ENCODE assay signal across 9 cellular contexts in genomic region chr3:40109641-40110490, GRCh38.
A peak's percentile ranks its signal among the peaks of the same experiment; 100 is the strongest.
DNase-seq lines count a peak whose midpoint lies in the region; ATAC-seq and TF ChIP-seq lines count a peak whose summit lies in the region.
"Had no signal": no experiment of that assay in that cellular context is flagged by ENCODE, and none has a peak within 500 bp of the region (broad histone marks: within the 10 kb centered on the region; RNA-seq: fewer than 3 reads in every experiment).

No MANE protein-coding gene starts in this region.

- H3K79me2 ChIP-seq in SK-N-SH (ENCODE audit: insufficient read depth): no peaks in the 10 kb centered on the region

- H3K4me1 Mint-ChIP-seq in T-cell: no peaks in the 10 kb centered on the region
- no peaks in the 10 kb centered on the region for H3K4me1 Mint-ChIP-seq in activated naive CD4-positive, alpha-beta T cell treated with anti-CD3 and anti-CD28 coated beads for 36 hours (ENCODE audit: low read depth)

- no peak overlapping the region for H3K9ac ChIP-seq in SK-N-SH

- no peaks in the 10 kb centered on the region for H3K36me3 ChIP-seq in SK-N-SH (replicated peaks in 1 of 2; ENCODE audit: control insufficient read depth in 1 of 2, insufficient read depth in 2 of 2, low read length in 1 of 2)

- POLR2A ChIA-PET in SK-N-SH (lab: Yijun Ruan, JAX): no interaction called here
- POLR2A ChIA-PET in T-cell (lab: Charles Lee): no interaction called here

- no peaks in the 10 kb centered on the region for H3K36me3 Mint-ChIP-seq in activated naive CD4-positive, alpha-beta T cell treated with anti-CD3 and anti-CD28 coated beads, Interleukin-2, amount 50 U/mL, for 72 hours
- no peaks in the 10 kb centered on the region for H3K36me3 Mint-ChIP-seq in T-cell
- H3K36me3 Mint-ChIP-seq in activated naive CD4-positive, alpha-beta T cell treated with anti-CD3 and anti-CD28 coated beads for 36 hours (ENCODE audit: low read depth): no peaks in the 10 kb centered on the region

- no peak for ATAC-seq in activated naive CD4-positive, alpha-beta T cell treated with anti-CD3 and anti-CD28 coated beads, Interleukin-2, amount 50 U/mL, for 72 hours
- ATAC-seq in T-cell (replicated peaks in 1 of 4): no peak

- peak; percentile 51 for TF ChIP-seq CTCF in SK-N-SH (IDR thresholded peaks at IDR 0.05)
- TF ChIP-seq CTCF in foreskin fibroblast (IDR thresholded peaks at IDR 0.05; ENCODE audit: low read depth, low read length): peak; percentile 47

- no peak for TF ChIP-seq EP300 in SK-N-SH (IDR thresholded peaks at IDR 0.05; ENCODE audit: borderline replicate concordance in 1 of 2, low read depth in 1 of 2, low read length in 1 of 2)

- CTCF ChIA-PET in SK-N-SH (lab: Yijun Ruan, JAX) (interaction anchor here (0.7 to 1.6 kb wide), 3 partner anchors 70 to 385 kb away, joined by 3 to 6 read pairs (median 3); no protein-coding TSS in a partner anchor), T-cell (lab: Charles Lee) (no interaction called here)
- CTCF ChIA-PET in activated naive CD4-positive, alpha-beta T cell treated with anti-CD3 and anti-CD28 coated beads for 36 hours (lab: Charles Lee): no interaction called here

- H3K4me1 ChIP-seq in SK-N-SH (ENCODE audit: control insufficient read depth in 1 of 2, insufficient read depth in 2 of 2, low read depth in 1 of 2, low read length in 1 of 2): no peaks in the 10 kb centered on the region; a peak in 1 of 4 replicates

- H3K9me3 ChIP-seq in SK-N-SH: no peaks in the 10 kb centered on the region

- no peak overlapping the region for H3K4me2 ChIP-seq in SK-N-SH

- TF ChIP-seq RAD21 in SK-N-SH (IDR thresholded peaks at IDR 0.05; ENCODE audit: low read length): peak; percentile 82

- no peak overlapping the region for H3K4me3 Mint-ChIP-seq in T-cell
- H3K4me3 Mint-ChIP-seq in activated naive CD4-positive, alpha-beta T cell treated with anti-CD3 and anti-CD28 coated beads for 36 hours: no peak overlapping the region

- H4K20me1 ChIP-seq in SK-N-SH (ENCODE audit: insufficient read depth): no peaks in the 10 kb centered on the region

- H3K27me3 Mint-ChIP-seq in T-cell: peaks cover 2 to 9% of the 10 kb centered on the region in 2 donors
- no peaks in the 10 kb centered on the region for H3K27me3 Mint-ChIP-seq in activated naive CD4-positive, alpha-beta T cell treated with anti-CD3 and anti-CD28 coated beads for 36 hours (ENCODE audit: low read depth)

- intact Hi-C loops in activated naive CD4-positive, alpha-beta T cell treated with anti-CD3 and anti-CD28 coated beads for 36 hours (cut with micrococcal nuclease): no loop called here

- H3K4me3 ChIP-seq in SK-N-SH (ENCODE audit: low read depth in 2 of 2, low read length in 1 of 2): no peak overlapping the region
- no peak overlapping the region for H3K4me3 ChIP-seq in foreskin fibroblast (ENCODE audit: low read depth in 1 of 2, low read length in 2 of 2)

- H3K27ac Mint-ChIP-seq in activated naive CD4-positive, alpha-beta T cell treated with anti-CD3 and anti-CD28 coated beads, Interleukin-2, amount 50 U/mL, for 72 hours: no peak overlapping the region
- H3K27ac Mint-ChIP-seq in T-cell: no peak overlapping the region
- H3K27ac Mint-ChIP-seq in activated naive CD4-positive, alpha-beta T cell treated with anti-CD3 and anti-CD28 coated beads for 36 hours: no peak overlapping the region

- H3K9me3 Mint-ChIP-seq in activated naive CD4-positive, alpha-beta T cell treated with anti-CD3 and anti-CD28 coated beads, Interleukin-2, amount 50 U/mL, for 72 hours: no peaks in the 10 kb centered on the region
- H3K9me3 Mint-ChIP-seq in T-cell: no peaks in the 10 kb centered on the region
- H3K9me3 Mint-ChIP-seq in activated naive CD4-positive, alpha-beta T cell treated with anti-CD3 and anti-CD28 coated beads for 36 hours: no peaks in the 10 kb centered on the region

- no peaks in the 10 kb centered on the region for H3F3A ChIP-seq in SK-N-SH (replicated peaks; ENCODE audit: insufficient read depth)

- no peaks in the 10 kb centered on the region for H3K27me3 ChIP-seq in SK-N-SH (ENCODE audit: insufficient read depth)

- no peak overlapping the region for H2AFZ ChIP-seq in SK-N-SH (ENCODE audit: low read depth)

- H3K9me2 ChIP-seq in SK-N-SH: no peaks in the 10 kb centered on the region

- H3K27ac ChIP-seq in SK-N-SH (ENCODE audit: low read depth in 2 of 2, low read length in 1 of 2): no peak overlapping the region

- DNase-seq in NCI-H345 (lab: John Stamatoyannopoulos, UW) (peak; percentile 7), NCI-H345 treated with DMSO at 0.1 percent for 48 hours (lab: John Stamatoyannopoulos, UW; ENCODE audit: unreplicated experiment) (no peak), SK-N-SH (peak; percentile 27), foreskin fibroblast (peak; percentile 14 to 55), renal cortical epithelial cell (ENCODE audit: low read depth) (peak; percentile 14), T-cell (no peak)
- no peak for DNase-seq in activated naive CD4-positive, alpha-beta T cell treated with anti-CD3 and anti-CD28 coated beads, Interleukin-2, amount 50 U/mL, for 72 hours (ENCODE audit: low spot score in 2 of 2)
- no peak for DNase-seq in activated naive CD4-positive, alpha-beta T cell treated with anti-CD3 and anti-CD28 coated beads for 36 hours
- DNase-seq: NCI-H1092 had no signal

TF ChIP-seq in SK-N-SH, 30 proteins besides CTCF, POLR2A, EP300 and RAD21:
- TF ChIP-seq SMC3 (IDR thresholded peaks at IDR 0.05; ENCODE audit: low read depth, low read length) (peak; percentile 59), GABPA (IDR thresholded peaks at IDR 0.05; ENCODE audit: low read depth) (no peak)

Comparison
In these comparisons a context has a peak if more than half of its experiments do, and no peak if none do; other contexts are left out.
1. DNase-seq: peak in NCI-H345 (single experiment), SK-N-SH (single experiment), foreskin fibroblast (2 of 2) and renal cortical epithelial cell (single experiment); none in NCI-H345 treated with DMSO at 0.1 percent for 48 hours (single experiment), activated naive CD4-positive, alpha-beta T cell treated with anti-CD3 and anti-CD28 coated beads, Interleukin-2, amount 50 U/mL, for 72 hours (0 of 2), T-cell (0 of 34) and activated naive CD4-positive, alpha-beta T cell treated with anti-CD3 and anti-CD28 coated beads for 36 hours (single experiment).